Comparison of ENCODE assay signal across 20 cellular contexts in the genomic region with DNA sequence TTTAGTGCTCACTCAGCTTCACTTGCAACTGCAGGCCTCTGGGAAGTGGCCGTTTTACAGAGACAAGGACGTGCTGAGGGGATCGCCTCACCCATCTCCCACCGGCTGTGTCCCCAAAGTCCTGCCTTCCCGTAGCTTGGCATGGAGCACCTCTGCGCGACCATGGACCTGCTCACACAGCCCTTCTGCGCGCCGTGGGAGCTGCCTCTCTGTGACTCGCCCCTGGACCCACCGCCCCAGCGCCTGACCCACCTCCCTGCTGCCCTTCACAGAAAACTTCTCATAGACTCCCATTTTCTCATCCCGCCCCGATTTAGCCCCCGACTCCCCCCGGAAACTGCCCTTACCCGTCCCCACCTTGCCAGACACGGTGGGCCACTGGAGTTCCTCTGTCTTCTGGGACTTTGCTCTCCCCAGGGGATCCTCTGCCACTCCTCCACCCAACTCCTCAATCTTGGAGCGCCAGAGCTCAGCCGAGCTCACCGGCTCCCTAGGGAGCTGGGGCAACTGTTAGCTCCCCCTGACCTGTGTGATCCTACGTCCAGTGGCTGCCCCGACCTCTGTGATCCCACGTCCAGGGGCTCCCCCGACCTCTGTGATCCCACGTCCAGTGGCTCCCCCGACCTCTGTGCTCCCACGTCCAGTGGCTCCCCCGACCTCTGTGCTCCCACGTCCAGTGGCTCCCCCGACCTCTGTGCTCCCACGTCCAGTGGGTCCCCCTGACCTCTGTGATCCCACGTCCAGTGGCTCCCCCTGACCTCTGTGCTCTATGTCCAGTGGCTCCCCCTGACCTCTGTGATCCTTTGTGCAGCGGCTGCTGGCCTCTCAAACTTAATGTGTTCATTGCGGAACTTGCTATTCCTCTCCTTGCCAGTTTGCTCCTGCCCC. TPM values are rescaled to one million over a fixed set of nuclear protein-coding genes. Genes with fewer than 3 reads are reported as not detected.
DNase-seq lines count a peak whose midpoint lies in the region; ATAC-seq, FAIRE-seq and TF ChIP-seq lines count a peak whose summit lies in the region.
"Had no signal": no experiment of that assay in that cellular context is flagged by ENCODE, and none has a peak within 500 bp of the region (broad histone marks: within the 10 kb centered on the region; RNA-seq: fewer than 3 reads in every experiment).

No MANE protein-coding gene starts in this region.

- no peaks in the 10 kb centered on the region for H3K9me3 Mint-ChIP-seq in CD4-positive, alpha-beta T cell
- H3K9me3 Mint-ChIP-seq: stimulated activated memory B cell treated with anti-CD40 and anti-IgM and Interleukin-4, amounts not matched to agents 10 μg/mL and 1 μg/mL and 100 μg/mL, for 72 hours had no signal

- no peak overlapping the region for H3K4me3 ChIP-seq in H1 (ENCODE audit: extremely low read depth in 1 of 4, insufficient read depth in 2 of 4, low read depth in 3 of 4, low read length in 4 of 4)
- H3K4me3 ChIP-seq: thoracic aorta had no signal

- no peaks in the 10 kb centered on the region for H3K79me2 ChIP-seq in H1 (ENCODE audit: control insufficient read depth in 1 of 2, insufficient read depth in 2 of 2, low read length in 2 of 2)

- no peak overlapping the region for H4K91ac ChIP-seq in H1 (replicated peaks; ENCODE audit: insufficient read length, low read length)

- H3K27ac Mint-ChIP-seq in CD4-positive, alpha-beta T cell = peak overlapping the region; percentile 62
- H3K27ac Mint-ChIP-seq: stimulated activated memory B cell treated with anti-CD40 and anti-IgM and Interleukin-4, amounts not matched to agents 10 μg/mL and 1 μg/mL and 100 μg/mL, for 72 hours had no signal

- H2BK120ac ChIP-seq in H1 (replicated peaks; ENCODE audit: low read depth, low read length) = no peak overlapping the region

- no peak overlapping the region for H3K56ac ChIP-seq in H1 (replicated peaks; ENCODE audit: insufficient read length, low read depth, low read length)

- H3K36me3 Mint-ChIP-seq in CD4-positive, alpha-beta T cell (ENCODE audit: low read depth) = peaks cover 6% of the 10 kb centered on the region

- H3K27me3 ChIP-seq in CD4-positive, alpha-beta T cell (ENCODE audit: control insufficient read depth, insufficient read depth, low read length) = no peaks in the 10 kb centered on the region
- H3K27me3 ChIP-seq in H1 (replicated peaks in 1 of 4; ENCODE audit: control insufficient read depth in 3 of 4, extremely low read depth in 1 of 4, insufficient read depth in 3 of 4, low read length in 3 of 4) = peaks cover 4 to 33% (median 26%) of the 10 kb centered on the region in 4 experiments
- H3K27me3 ChIP-seq: foreskin keratinocyte had no signal

- H3K18ac ChIP-seq in H1 (ENCODE audit: extremely low read depth, low read length) = no peak overlapping the region

- no peak overlapping the region for H3K4ac ChIP-seq in H1 (replicated peaks; ENCODE audit: insufficient read length, low read depth, low read length)

- no peak overlapping the region for H2BK20ac ChIP-seq in H1 (ENCODE audit: low read length)

- no peak overlapping the region for H2AK5ac ChIP-seq in H1 (ENCODE audit: low read depth, low read length)

- intact Hi-C loops in CD4-positive, alpha-beta T cell (cut with DNase I, micrococcal nuclease) = no loop called here

- no peak for TF ChIP-seq EP300 in H1 (IDR thresholded peaks at IDR 0.05; ENCODE audit: borderline replicate concordance in 1 of 2, low read depth in 2 of 2, low read length in 2 of 2)

- peaks cover 13% of the 10 kb centered on the region for H3K4me1 Mint-ChIP-seq in CD4-positive, alpha-beta T cell (ENCODE audit: low read depth)

- TF ChIP-seq CTCF in CD4-positive, alpha-beta T cell (IDR thresholded peaks at IDR 0.05) = no peak
- no peak for TF ChIP-seq CTCF in H1 (IDR thresholded peaks at IDR 0.05; ENCODE audit: control extremely low read depth in 1 of 3, insufficient read depth in 1 of 3, low read depth in 1 of 3, low read length in 3 of 3)

- no peak overlapping the region for H2BK5ac ChIP-seq in H1 (ENCODE audit: low read depth, low read length)

- no peak overlapping the region for H4K5ac ChIP-seq in H1 (ENCODE audit: insufficient read length, low read depth, low read length)

- no peak overlapping the region for H3K27ac ChIP-seq in CD4-positive, alpha-beta T cell (ENCODE audit: low read depth, low read length)
- H3K27ac ChIP-seq in H1 (ENCODE audit: low read depth, low read length) = no peak overlapping the region
- H3K27ac ChIP-seq: foreskin keratinocyte, HL-60, thoracic aorta had no signal

- CTCF ChIA-PET in CD4-positive, alpha-beta T cell (lab: Charles Lee) = no interaction called here
- CTCF ChIA-PET in H1 (lab: Charles Lee; ENCODE audit: partially characterized antibody) = interaction anchor here (1.0 to 1.7 kb wide), 5 partner anchors 11 to 145 kb away, joined by 3 to 10 read pairs (median 5); no protein-coding TSS in a partner anchor

- POLR2A ChIA-PET in CD4-positive, alpha-beta T cell (lab: Charles Lee) = interaction anchor here (1.6 kb wide), 1 partner anchor 12 kb away, joined by 5 read pairs; no protein-coding TSS in a partner anchor
- POLR2A ChIA-PET in H1 (lab: Charles Lee; ENCODE audit: partially characterized antibody) = interaction anchor here (0.6 to 16.7 kb wide), 9 partner anchors 9 to 155 kb away, joined by 3 to 193 read pairs (median 6); a partner anchor contains a TSS

- no peak overlapping the region for H3K9ac ChIP-seq in H1 (replicated peaks in 1 of 4; ENCODE audit: extremely low read depth in 1 of 4, low read depth in 3 of 4, low read length in 3 of 4)

- no peak overlapping the region for H3K23ac ChIP-seq in H1 (ENCODE audit: insufficient read length)

- no peak for DNase-seq in CD4-positive, alpha-beta T cell
- DNase-seq in H1 (ENCODE audit: low read depth in 1 of 2, low spot score in 2 of 2) (no peak), NCI-H1436 (lab: John Stamatoyannopoulos, UW) (no peak), NCI-H446 (lab: John Stamatoyannopoulos, UW) (no peak), anterior cingulate cortex (lab: John Stamatoyannopoulos, UW) (no peak)
- DNase-seq: activated CD4-positive, alpha-beta T cell treated with anti-CD3 and anti-CD28 coated beads, Interleukin-2, amount 50 U/mL, for 1 hour; foreskin keratinocyte; HCEC 1CT; MV-4-11; NCI-H1930; NCI-H446 treated with DMSO at 0.1 percent for 48 hours; NK-92 treated with Interleukin-12 subunit alpha and Interleukin-12 subunit beta, amount 100 ng/mL, for 24 hours; retina; stimulated activated CD4-positive, alpha-beta T cell treated with anti-CD3 and anti-CD28 coated beads, Interleukin-15, amount 100 ng/mL, for 24 hours had no signal

- 0 out of 2 replicates have a peak, but pooled peaks cover 2% of the 10 kb centered on the region for H3K79me1 ChIP-seq in H1 (ENCODE audit: low read depth, low read length)

- ATAC-seq in CD4-positive, alpha-beta T cell (ENCODE audit: poor library complexity) = no peak
- ATAC-seq: foreskin keratinocyte; stimulated activated memory B cell treated with anti-CD40 and anti-IgM and Interleukin-4, amounts not matched to agents 10 μg/mL and 1 μg/mL and 100 μg/mL, for 72 hours had no signal

- no peak overlapping the region for H3K4me2 ChIP-seq in H1 (ENCODE audit: insufficient read depth in 1 of 2, low read depth in 2 of 2, low read length in 2 of 2)

- peak overlapping the region; percentile 58 for H3K4me3 Mint-ChIP-seq in CD4-positive, alpha-beta T cell
- H3K4me3 Mint-ChIP-seq: stimulated activated memory B cell treated with anti-CD40 and anti-IgM and Interleukin-4, amounts not matched to agents 10 μg/mL and 1 μg/mL and 100 μg/mL, for 72 hours had no signal

- peaks cover 0 to 12% (median 6%) of the 10 kb centered on the region in 4 experiments; a peak in 5 of 7 replicates for H3K4me1 ChIP-seq in H1 (replicated peaks in 1 of 4; ENCODE audit: control insufficient read depth in 3 of 4, insufficient read depth in 4 of 4, low read length in 3 of 4)

- no peak overlapping the region for H3K14ac ChIP-seq in H1 (ENCODE audit: insufficient read length)

- no peak overlapping the region for H4K8ac ChIP-seq in H1 (ENCODE audit: extremely low read depth, insufficient read depth, low read length)

- no peaks in the 10 kb centered on the region for H3K9me3 ChIP-seq in CD4-positive, alpha-beta T cell (ENCODE audit: control insufficient read depth, low read length)
- H3K9me3 ChIP-seq in H1 (ENCODE audit: insufficient read depth in 2 of 2, low read depth in 1 of 2, low read length in 1 of 2) = no peaks in the 10 kb centered on the region
- H3K9me3 ChIP-seq: thoracic aorta had no signal

- peaks cover 0 to 10% (median 5%) of the 10 kb centered on the region in 4 experiments; a peak in 3 of 8 replicates for H3K36me3 ChIP-seq in H1 (ENCODE audit: control insufficient read depth in 2 of 4, insufficient read depth in 4 of 4, low read length in 3 of 4)
- H3K36me3 ChIP-seq: thoracic aorta had no signal

- WGBS in H1 (ENCODE audit: extremely low coverage in 1 of 2, insufficient coverage in 1 of 2, insufficient read length in 1 of 2, insufficient replicate concordance in 2 of 2, low coverage in 1 of 2, low lambda C conversion rate in 2 of 2, missing lambda C conversion rate in 1 of 2), 2 experiments = 94% methylated on average over 33 of the region's 36 CpGs; no CpG with 5 or more reads in 1 of the 2 experiments

- H2AFZ ChIP-seq in H1 (ENCODE audit: low read length) = no peak overlapping the region

- peak; percentile 3 for TF ChIP-seq POLR2A in GM19099 (IDR thresholded peaks at IDR 0.05; ENCODE audit: extremely low read depth, insufficient read length, low read depth)
- no peak for TF ChIP-seq POLR2A in H1 (IDR thresholded peaks at IDR 0.05; ENCODE audit: control extremely low read depth in 1 of 2, low read depth in 2 of 2, low read length in 2 of 2)

- peaks cover 16% of the 10 kb centered on the region for H3K23me2 ChIP-seq in H1 (ENCODE audit: low read depth, low read length)

- no peaks in the 10 kb centered on the region for H3K27me3 Mint-ChIP-seq in CD4-positive, alpha-beta T cell
- H3K27me3 Mint-ChIP-seq: stimulated activated memory B cell treated with anti-CD40 and anti-IgM and Interleukin-4, amounts not matched to agents 10 μg/mL and 1 μg/mL and 100 μg/mL, for 72 hours had no signal

- no peak for TF ChIP-seq RAD21 in H1 (IDR thresholded peaks at IDR 0.05 in 1 of 2, conservative IDR thresholded peaks at IDR 0.05 in 1 of 2; ENCODE audit: low read depth in 2 of 2, low read length in 2 of 2)

- no peak overlapping the region for H2BK15ac ChIP-seq in H1 (ENCODE audit: low read length)

- FAIRE-seq in H1 (lab: Jason Lieb, UNC) = no peak
- FAIRE-seq: bronchial epithelial cell, TTC549 had no signal

- peaks cover 12 to 21% of the 10 kb centered on the region in 2 experiments for H4K20me1 ChIP-seq in H1 (replicated peaks in 1 of 2; ENCODE audit: control insufficient read depth in 1 of 2, insufficient read depth in 2 of 2, low read length in 2 of 2)

- H2BK12ac ChIP-seq in H1 (ENCODE audit: low read depth, low read length) = no peak overlapping the region

RNA-seq across cellular contexts. Expression of a gene that starts 3.1 kb away (rescaled TPM):
- total RNA-seq in CD4-positive, alpha-beta T cell = 10 to 100 TPM; 18.5 to 21.8 TPM
- total RNA-seq in H1 (2021; fragmentation: NEBNext Ultra II Directional; extraction: Animal tissue kit (Norgen Biotek cat#: 25700)) = 5.4 and 5.8 TPM in 2 replicates
- polyA plus RNA-seq in H1 (2011; rRNA removed) = 2.9 and 6.0 TPM in 2 replicates
- 4.7 TPM for polyA plus RNA-seq in H1 (2011; cell fraction: cytosol; rRNA removed)
- 26.8 TPM for polyA plus RNA-seq in H1 (2011; cell fraction: nucleus; rRNA removed)
- polyA plus RNA-seq in H1 (2012, experiment 1 of 2) = 3.1 to 5.6 TPM (median 5.0 TPM) in 4 replicates
- 3.6 TPM for polyA plus RNA-seq in H1 (2012, experiment 2 of 2)
- polyA plus RNA-seq in H1 (2013, experiment 1 of 2) = 2.7 TPM
- 2.2 TPM for polyA plus RNA-seq in H1 (2013, experiment 2 of 2)
- polyA minus RNA-seq in H1 (2011; rRNA and poly(A)+ RNA removed) = 1.1 and 1.4 TPM in 2 replicates
- polyA minus RNA-seq in H1 (2011; cell fraction: cytosol; rRNA and poly(A)+ RNA removed) = 1.8 TPM
- 4.0 TPM for polyA minus RNA-seq in H1 (2011; cell fraction: nucleus; rRNA and poly(A)+ RNA removed)

RNA-seq across cellular contexts. Expression of a gene that starts 3.8 kb away (rescaled TPM):
- 100 to 1,000 TPM; 127 to 137 TPM for total RNA-seq in CD4-positive, alpha-beta T cell
- total RNA-seq in H1 (2021; fragmentation: NEBNext Ultra II Directional; extraction: Animal tissue kit (Norgen Biotek cat#: 25700)) = 9.3 and 9.6 TPM in 2 replicates
- polyA plus RNA-seq in H1 (2011; rRNA removed) = 6.4 and 10.0 TPM in 2 replicates
- polyA plus RNA-seq in H1 (2011; cell fraction: cytosol; rRNA removed) = 8.0 TPM
- polyA plus RNA-seq in H1 (2011; cell fraction: nucleus; rRNA removed) = 32.3 TPM
- polyA plus RNA-seq in H1 (2012, experiment 1 of 2) = 7.8 to 13.8 TPM (median 13.0 TPM) in 4 replicates
- polyA plus RNA-seq in H1 (2012, experiment 2 of 2) = 3.1 TPM
- polyA plus RNA-seq in H1 (2013, experiment 1 of 2) = 3.9 TPM
- polyA plus RNA-seq in H1 (2013, experiment 2 of 2) = 3.3 TPM
- polyA minus RNA-seq in H1 (2011; rRNA and poly(A)+ RNA removed) = 4.4 and 6.2 TPM in 2 replicates
- 11.2 TPM for polyA minus RNA-seq in H1 (2011; cell fraction: cytosol; rRNA and poly(A)+ RNA removed)
- 11.4 TPM for polyA minus RNA-seq in H1 (2011; cell fraction: nucleus; rRNA and poly(A)+ RNA removed)

RNA-seq across cellular contexts. Expression of a gene that starts 16.0 kb away (rescaled TPM):
- total RNA-seq in CD4-positive, alpha-beta T cell = 10 to 100 TPM; 26.1 to 28.3 TPM
- 12.5 and 12.7 TPM in 2 replicates for total RNA-seq in H1 (2021; fragmentation: NEBNext Ultra II Directional; extraction: Animal tissue kit (Norgen Biotek cat#: 25700))
- 9.3 and 17.7 TPM in 2 replicates for polyA plus RNA-seq in H1 (2011; rRNA removed)
- 13.4 TPM for polyA plus RNA-seq in H1 (2011; cell fraction: cytosol; rRNA removed)
- 16.3 TPM for polyA plus RNA-seq in H1 (2011; cell fraction: nucleus; rRNA removed)
- 5.2 to 10.1 TPM (median 9.8 TPM) in 4 replicates for polyA plus RNA-seq in H1 (2012, experiment 1 of 2)
- 10.5 TPM for polyA plus RNA-seq in H1 (2012, experiment 2 of 2)
- polyA plus RNA-seq in H1 (2013, experiment 1 of 2) = 5.4 TPM
- 4.9 TPM for polyA plus RNA-seq in H1 (2013, experiment 2 of 2)
- polyA minus RNA-seq in H1 (2011; rRNA and poly(A)+ RNA removed) = 3.4 and 3.5 TPM in 2 replicates
- polyA minus RNA-seq in H1 (2011; cell fraction: cytosol; rRNA and poly(A)+ RNA removed) = 9.9 TPM
- polyA minus RNA-seq in H1 (2011; cell fraction: nucleus; rRNA and poly(A)+ RNA removed) = 16.0 TPM

RNA-seq across cellular contexts. Expression of a gene that starts 31.1 kb away (rescaled TPM):
- 10 to 100 TPM; 58.9 to 62.8 TPM for total RNA-seq in CD4-positive, alpha-beta T cell
- 76.8 and 83.9 TPM in 2 replicates for total RNA-seq in H1 (2021; fragmentation: NEBNext Ultra II Directional; extraction: Animal tissue kit (Norgen Biotek cat#: 25700))
- polyA plus RNA-seq in H1 (2011; rRNA removed) = 49.5 and 87.5 TPM in 2 replicates
- 91.7 TPM for polyA plus RNA-seq in H1 (2011; cell fraction: cytosol; rRNA removed)
- polyA plus RNA-seq in H1 (2011; cell fraction: nucleus; rRNA removed) = 406 TPM
- polyA plus RNA-seq in H1 (2012, experiment 1 of 2) = 82.0 to 144 TPM (median 116 TPM) in 4 replicates
- polyA plus RNA-seq in H1 (2012, experiment 2 of 2) = 45.2 TPM
- 49.2 TPM for polyA plus RNA-seq in H1 (2013, experiment 1 of 2)
- polyA plus RNA-seq in H1 (2013, experiment 2 of 2) = 43.1 TPM
- polyA minus RNA-seq in H1 (2011; rRNA and poly(A)+ RNA removed) = 36.6 and 43.1 TPM in 2 replicates
- polyA minus RNA-seq in H1 (2011; cell fraction: cytosol; rRNA and poly(A)+ RNA removed) = 64.7 TPM
- 58.6 TPM for polyA minus RNA-seq in H1 (2011; cell fraction: nucleus; rRNA and poly(A)+ RNA removed)

RNA-seq across cellular contexts. Expression of a gene that starts 59.9 kb away (rescaled TPM):
- total RNA-seq in CD4-positive, alpha-beta T cell = 1 to 10 TPM; 4.4 to 7.1 TPM
- 13.5 and 16.9 TPM in 2 replicates for total RNA-seq in H1 (2021; fragmentation: NEBNext Ultra II Directional; extraction: Animal tissue kit (Norgen Biotek cat#: 25700))
- 5.4 and 8.4 TPM in 2 replicates for polyA plus RNA-seq in H1 (2011; rRNA removed)
- polyA plus RNA-seq in H1 (2011; cell fraction: cytosol; rRNA removed) = 6.2 TPM
- polyA plus RNA-seq in H1 (2011; cell fraction: nucleus; rRNA removed) = 7.4 TPM
- polyA plus RNA-seq in H1 (2012, experiment 1 of 2) = 6.9 to 11.5 TPM (median 10.4 TPM) in 4 replicates
- polyA plus RNA-seq in H1 (2012, experiment 2 of 2) = 7.0 TPM
- polyA plus RNA-seq in H1 (2013, experiment 1 of 2) = 14.6 TPM
- 15.6 TPM for polyA plus RNA-seq in H1 (2013, experiment 2 of 2)
- 6.0 TPM in 2 replicates for polyA minus RNA-seq in H1 (2011; rRNA and poly(A)+ RNA removed)
- 11.2 TPM for polyA minus RNA-seq in H1 (2011; cell fraction: cytosol; rRNA and poly(A)+ RNA removed)
- 8.0 TPM for polyA minus RNA-seq in H1 (2011; cell fraction: nucleus; rRNA and poly(A)+ RNA removed)

Comparison
In these comparisons a context has a peak if more than half of its experiments do, and no peak if none do; other contexts are left out.
1. RNA of a gene that starts 3.8 kb away (total RNA-seq): 127 to 137 TPM in CD4-positive, alpha-beta T cell; 9.3 to 9.6 TPM in H1; every median in the first group is over 10 times any median in the second.